ENCODE assay signal across 9 cellular contexts in the genomic region with DNA sequence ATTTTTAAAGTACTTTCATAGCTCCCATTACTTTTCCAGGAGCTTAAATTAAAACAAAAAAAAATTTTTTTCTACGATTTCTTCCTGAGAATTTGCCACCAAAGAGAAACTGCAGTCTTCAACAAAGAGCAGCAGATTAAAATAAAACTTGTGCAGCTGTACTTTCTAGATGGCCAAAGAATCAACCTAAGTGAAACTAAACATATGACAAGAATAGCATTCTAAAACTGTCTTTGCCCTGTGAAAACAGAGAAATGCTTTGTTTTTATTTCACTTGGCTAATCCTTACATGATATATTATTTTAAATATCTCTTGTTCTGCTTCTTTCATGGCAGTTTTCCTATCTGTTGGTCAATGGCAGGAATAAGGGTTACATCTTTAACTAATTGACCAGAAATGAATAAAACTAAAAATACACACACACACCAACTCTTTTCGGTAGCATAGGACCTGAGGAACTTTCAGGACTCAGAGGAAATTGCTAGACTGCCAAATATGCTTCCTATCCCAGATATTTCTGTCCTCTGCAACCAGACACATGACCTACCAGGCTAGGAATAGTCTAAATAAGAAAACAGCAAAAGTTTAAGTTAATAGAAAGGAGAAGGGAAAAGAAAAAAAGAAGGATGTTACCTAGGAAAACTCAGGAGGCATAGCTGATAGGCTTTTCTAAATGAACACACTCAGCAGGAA.
DNase-seq lines count a peak whose midpoint lies in the region; ATAC-seq and TF ChIP-seq lines count a peak whose summit lies in the region.
"Had no signal": no experiment of that assay in that cellular context is flagged by ENCODE, and none has a peak within 500 bp of the region (broad histone marks: within the 10 kb centered on the region; RNA-seq: fewer than 3 reads in every experiment).

No MANE protein-coding gene starts in this region.

- H3K36me3 ChIP-seq in neutrophil, result peaks cover 12% of the 10 kb centered on the region
- H3K36me3 ChIP-seq in A673 (ENCODE audit: insufficient read depth, low read length, poor library complexity, severe bottlenecking), result no peaks in the 10 kb centered on the region
- no peaks in the 10 kb centered on the region for H3K36me3 ChIP-seq in lower lobe of right lung

- CTCF ChIA-PET in A673 (lab: Charles Lee), result no interaction called here

- H3K27me3 ChIP-seq in neutrophil (no peaks in the 10 kb centered on the region), A673 (replicated peaks; ENCODE audit: insufficient read depth, low read depth, low read length, poor library complexity) (no peaks in the 10 kb centered on the region), lower lobe of right lung (ENCODE audit: low read depth) (no peaks in the 10 kb centered on the region)

- POLR2A ChIA-PET in A673 (lab: Charles Lee; ENCODE audit: low non-redundant PET), result no interaction called here

- intact Hi-C loops in A673 (cut with micrococcal nuclease; ENCODE audit: unreplicated experiment), result no loop called here
- intact Hi-C loops in lower lobe of right lung (cut with DNase I), result no loop called here

- H3K27ac ChIP-seq in neutrophil (peak overlapping the region; percentile 34), A673 (ENCODE audit: low read depth, low read length, poor library complexity, severe bottlenecking) (no peak overlapping the region), lower lobe of right lung (no peak overlapping the region)

- no TSS peak for BruUV-seq in A673 (replicated peaks; lab: Mats Ljungman, UMichigan)

- H3K4me1 ChIP-seq in neutrophil (ENCODE audit: control insufficient read depth in 1 of 2, insufficient read depth in 1 of 2, low read depth in 1 of 2, low read length in 1 of 2) (peaks cover 10 to 33% of the 10 kb centered on the region in 2 experiments), A673 (ENCODE audit: insufficient read depth, low read length, poor library complexity, severe bottlenecking) (no peaks in the 10 kb centered on the region), lower lobe of right lung (peaks cover 38% of the 10 kb centered on the region)

- no peak overlapping the region for H3K4me3 ChIP-seq in astrocyte of the spinal cord (ENCODE audit: low read depth, low read length)
- H3K4me3 ChIP-seq in neutrophil (ENCODE audit: low read depth in 1 of 2, low read length in 1 of 2), result no peak overlapping the region
- no peak overlapping the region for H3K4me3 ChIP-seq in A673 (ENCODE audit: low read depth, low read length, poor library complexity, severe bottlenecking)
- H3K4me3 ChIP-seq in lower lobe of right lung, result no peak overlapping the region

- peak; percentile 22 for DNase-seq in astrocyte of the spinal cord (ENCODE audit: low read depth, low spot score)
- DNase-seq in A673 (ENCODE audit: low spot score), result no peak
- DNase-seq in stimulated activated CD4-positive, alpha-beta T cell treated with anti-CD3 and anti-CD28 coated beads, Interleukin-12 subunit alpha, Interleukin-12 subunit beta, amount 100 ng/mL, for 4 hours, result no peak
- DNase-seq in amygdala (lab: John Stamatoyannopoulos, UW), result no peak
- no peak for DNase-seq in lower lobe of right lung
- DNase-seq: NCI-H1417 had no signal

- TF ChIP-seq CTCF in astrocyte of the spinal cord (IDR thresholded peaks at IDR 0.05; ENCODE audit: low read depth, low read length), result no peak
- no peak for TF ChIP-seq CTCF in neutrophil (IDR thresholded peaks at IDR 0.05)
- no peak for TF ChIP-seq CTCF in A673 (conservative IDR thresholded peaks at IDR 0.05; ENCODE audit: low read depth, low read length)
- no peak for TF ChIP-seq CTCF in lower lobe of right lung (IDR thresholded peaks at IDR 0.05)

- H3K9me3 ChIP-seq in neutrophil, result no peaks in the 10 kb centered on the region
- H3K9me3 ChIP-seq in A673 (ENCODE audit: low read depth, low read length, poor library complexity, severe bottlenecking), result peaks cover 4% of the 10 kb centered on the region
- H3K9me3 ChIP-seq in lower lobe of right lung, result no peaks in the 10 kb centered on the region

- peak; percentile 52 for ATAC-seq in GM18508 (IDR thresholded peaks at IDR 0.05; ENCODE audit: insufficient read depth, unreplicated experiment)
- peak; percentile 44 for ATAC-seq in HG02852 (IDR thresholded peaks at IDR 0.05; ENCODE audit: unreplicated experiment)
- ATAC-seq in lower lobe of right lung, result no peak

- in situ Hi-C loops in astrocyte of the spinal cord (cut with HindIII; ENCODE audit: low sequenced_read_pairs), result no loop called here

Comparison
In these comparisons a context has a peak if more than half of its experiments do, and no peak if none do; other contexts are left out.
1. ATAC-seq: peak in GM18508 (single experiment) and HG02852 (single experiment); none in lower lobe of right lung (0 of 2).